8 cellular contexts compared by ENCODE assay signal in the genomic region with DNA sequence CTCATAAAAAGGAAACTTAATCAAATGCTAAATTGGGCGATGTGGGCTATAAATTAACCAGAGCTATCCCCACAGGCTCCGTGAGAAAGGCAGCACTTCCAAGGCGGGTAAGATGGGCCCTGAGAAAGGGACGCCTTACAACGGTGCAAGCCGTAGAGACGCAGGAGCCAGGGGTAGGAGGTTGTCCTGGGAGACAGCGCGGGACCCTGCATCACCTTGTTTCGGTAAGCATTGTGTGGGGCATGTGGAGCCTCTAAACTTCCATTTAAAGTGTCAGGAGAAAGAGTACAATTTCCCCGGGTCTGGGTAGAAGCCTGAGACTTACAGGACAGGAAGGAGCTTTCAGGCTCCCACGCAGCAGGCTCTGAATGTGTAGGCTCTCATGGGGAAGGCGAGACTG. TPM values are rescaled to one million over a fixed set of nuclear protein-coding genes. Genes with fewer than 3 reads are reported as not detected.
A peak's percentile ranks its signal among the peaks of the same experiment; 100 is the strongest.
DNase-seq lines count a peak whose midpoint lies in the region; ATAC-seq, FAIRE-seq and TF ChIP-seq lines count a peak whose summit lies in the region.

No MANE protein-coding gene starts in this region.

- no peak for DNase-seq in HCT116 (ENCODE audit: low read depth, low spot score)
- DNase-seq in WTC11 (ENCODE audit: low spot score) = peak; percentile 12
- no peak for DNase-seq in right atrium auricular region (ENCODE audit: low spot score)
- DNase-seq in small intestine = no peak
- no peak for DNase-seq in stimulated activated naive CD4-positive, alpha-beta T cell treated with Interleukin-2 at 50 U/mL for 16 hours (lab: John Stamatoyannopoulos, UW)
- no peak for DNase-seq in NCI-H1105 (lab: John Stamatoyannopoulos, UW)
- no peak for DNase-seq in kidney glomerular epithelial cell (lab: John Stamatoyannopoulos, UW)
- no peak for DNase-seq in UCSD-AML1 (lab: John Stamatoyannopoulos, UW; ENCODE audit: unreplicated experiment)

- no peaks in the 10 kb centered on the region for H3K9me3 Mint-ChIP-seq in WTC11

- H3K9ac ChIP-seq in HCT116 (ENCODE audit: low read length) = peak overlapping the region; percentile 83

- RAD21 ChIA-PET in HCT116 (lab: Charles Lee; ENCODE audit: low non-redundant PET in 1 of 2, low total read pairs in 2 of 2, uncharacterized antibody in 2 of 2, unreplicated experiment in 2 of 2) = no interaction called here

- H3K27me3 ChIP-seq in HCT116 (ENCODE audit: insufficient read depth, low read length) (no peaks in the 10 kb centered on the region), right atrium auricular region (no peaks in the 10 kb centered on the region), small intestine (ENCODE audit: control insufficient read depth in 2 of 2, insufficient read depth in 2 of 2, low read length in 2 of 2) (no peaks in the 10 kb centered on the region)

- TF ChIP-seq POLR2A in HCT116 (IDR thresholded peaks at IDR 0.05; ENCODE audit: borderline replicate concordance, extremely low read depth, insufficient read depth, insufficient read length) = no peak

- H3K9me3 ChIP-seq in HCT116 (ENCODE audit: control insufficient read depth in 1 of 2, insufficient read depth in 1 of 2, low read depth in 1 of 2, low read length in 2 of 2) (no peaks in the 10 kb centered on the region), right atrium auricular region (no peaks in the 10 kb centered on the region), small intestine (ENCODE audit: control insufficient read depth, low read depth) (no peaks in the 10 kb centered on the region)

- POLR2A ChIA-PET in HCT116 (lab: Charles Lee) (no interaction called here), WTC11 (lab: Charles Lee) (no interaction called here)

- H3K4me1 ChIP-seq in HCT116 (ENCODE audit: control insufficient read depth in 1 of 2, insufficient read depth in 2 of 2, low read length in 2 of 2) = peaks cover 21 to 41% of the 10 kb centered on the region in 2 experiments
- peaks cover 0 to 55% of the 10 kb centered on the region in 2 donors for H3K4me1 ChIP-seq in right atrium auricular region
- H3K4me1 ChIP-seq in small intestine (ENCODE audit: control insufficient read depth in 2 of 2, insufficient read depth in 1 of 2, low read depth in 1 of 2, low read length in 1 of 2) = peaks cover 9 to 21% of the 10 kb centered on the region in 2 donors

- TF ChIP-seq RAD21 in HCT116 (IDR thresholded peaks at IDR 0.05; ENCODE audit: low read depth) = no peak

- BruUV-seq in HCT116 (replicated peaks; lab: Mats Ljungman, UMichigan) = TSS peak; percentile 88

- CTCF ChIA-PET in HCT116 (lab: Charles Lee) = interaction anchor here (1.9 kb wide), 1 partner anchor 26 kb away, joined by 5 read pairs; no protein-coding TSS in a partner anchor
- CTCF ChIA-PET in WTC11 (lab: Charles Lee) = interaction anchor here (1.3 to 6.9 kb wide), 6 partner anchors 12 to 78 kb away, joined by 3 to 50 read pairs (median 14); no protein-coding TSS in a partner anchor

- peak overlapping the region; percentile 96 for H3K4me2 ChIP-seq in HCT116 (ENCODE audit: low read length)

- H3K79me2 ChIP-seq in HCT116 (ENCODE audit: insufficient read depth, low read length) = peaks cover 20% of the 10 kb centered on the region

- peak overlapping the region; percentile 78 for H3K27ac ChIP-seq in HCT116 (ENCODE audit: low read depth, low read length)
- peak overlapping the region; percentile 88 to 93 for H3K27ac ChIP-seq in right atrium auricular region
- peak overlapping the region; percentile 42 to 94 for H3K27ac ChIP-seq in small intestine (ENCODE audit: low read depth in 1 of 2, low read length in 1 of 2)

- H3K4me3 ChIP-seq in HCT116 (replicated peaks in 1 of 2; ENCODE audit: low read depth in 1 of 2, low read length in 2 of 2) (peak overlapping the region; percentile 48 to 73), right atrium auricular region (peak overlapping the region; percentile 75 to 84), small intestine (ENCODE audit: low read depth in 1 of 2, low read length in 2 of 2) (peak overlapping the region in 1 of 2 donors; percentile 92)

- no peaks in the 10 kb centered on the region for H3K36me3 Mint-ChIP-seq in WTC11

- H3K27me3 Mint-ChIP-seq in WTC11 (ENCODE audit: low read depth) = peaks cover 4% of the 10 kb centered on the region; the same call in 1 of the 2 replicates

- peak overlapping the region; percentile 79 for H3K4me3 Mint-ChIP-seq in WTC11

- H3K4me1 Mint-ChIP-seq in WTC11 = peaks cover 23% of the 10 kb centered on the region

- TF ChIP-seq CTCF in HCT116 (IDR thresholded peaks at IDR 0.05 in 2 of 3, conservative IDR thresholded peaks at IDR 0.05 in 1 of 3; ENCODE audit: borderline replicate concordance in 1 of 3, insufficient read depth in 1 of 3, low read depth in 2 of 3, low read length in 2 of 3) = no peak
- no peak for TF ChIP-seq CTCF in WTC11 (IDR thresholded peaks at IDR 0.05)
- TF ChIP-seq CTCF in right atrium auricular region (IDR thresholded peaks at IDR 0.05) = no peak

- peak overlapping the region; percentile 58; the same call in 1 of the 2 replicates for H3K27ac Mint-ChIP-seq in WTC11

- 8 to 32% (median 30%) methylated on average over 13 of the region's 13 CpGs for WGBS in small intestine, 3 donors

- FAIRE-seq in small intestine (lab: Jason Lieb, UNC) = no peak

- H3K36me3 ChIP-seq in HCT116 (ENCODE audit: control insufficient read depth in 1 of 2, insufficient read depth in 2 of 2, low read length in 2 of 2) = no peaks in the 10 kb centered on the region
- no peaks in the 10 kb centered on the region for H3K36me3 ChIP-seq in right atrium auricular region
- no peaks in the 10 kb centered on the region for H3K36me3 ChIP-seq in small intestine (ENCODE audit: control insufficient read depth in 2 of 2, insufficient read depth in 2 of 2, low read length in 2 of 2)

- no peak overlapping the region for H2AFZ ChIP-seq in HCT116 (ENCODE audit: low read depth, low read length, poor library complexity, severe bottlenecking)

- no peaks in the 10 kb centered on the region for H3K9me2 ChIP-seq in HCT116 (ENCODE audit: insufficient read depth)

- ATAC-seq in HCT116 = no peak
- no peak for ATAC-seq in WTC11

- intact Hi-C loops in HCT116 (cut with micrococcal nuclease) = no loop called here

- H4K20me1 ChIP-seq in HCT116 (ENCODE audit: insufficient read depth) = no peaks in the 10 kb centered on the region

TF ChIP-seq in HCT116, 20 proteins besides CTCF, POLR2A, EP300 and RAD21 (continues in another document):
- TF ChIP-seq ZFX (IDR thresholded peaks at IDR 0.05) (no peak), ZNF274 (IDR thresholded peaks at IDR 0.05; ENCODE audit: low read depth, low read length) (no peak)

TF ChIP-seq in WTC11, 78 proteins besides CTCF, POLR2A, EP300 and RAD21:
- TF ChIP-seq CBFB (CRISPR knock-in tag; IDR thresholded peaks at IDR 0.05; ENCODE audit: low read depth) = no peak

RNA-seq across cellular contexts. Expression of gene PER2, which starts 1.2 kb away (rescaled TPM):
- 18.7 TPM for total RNA-seq in HCT116 (2021; ENCODE audit: unreplicated experiment)
- 10.4 and 11.7 TPM in 2 replicates for polyA plus RNA-seq in HCT116 (2012)
- total RNA-seq in WTC11 (2021) = 4.1 to 6.6 TPM (median 5.5 TPM) in 3 replicates
- 1 to 10 TPM; 5.2 to 9.4 TPM for total RNA-seq in right atrium auricular region
- polyA plus RNA-seq in small intestine = 1 to 10 TPM; 2.2 to 5.6 (median 2.7) TPM

RNA-seq across cellular contexts. Expression of gene TRAF3IP1, which starts 30.7 kb away (rescaled TPM):
- total RNA-seq in HCT116 (2021; ENCODE audit: unreplicated experiment) (19.4 TPM), WTC11 (2021) (14.7 to 18.7 TPM (median 16.8 TPM) in 3 replicates), right atrium auricular region (1 to 10 TPM; 5.0 to 5.8 TPM)
- 12.8 and 18.0 TPM in 2 replicates for polyA plus RNA-seq in HCT116 (2012)
- polyA plus RNA-seq in small intestine = 1 to 10 TPM; 5.1 to 7.8 (median 7.1) TPM

RNA-seq across cellular contexts. Expression of gene HES6, which starts 49.7 kb away (rescaled TPM):
- 47.8 TPM for total RNA-seq in HCT116 (2021; ENCODE audit: unreplicated experiment)
- polyA plus RNA-seq in HCT116 (2012) = 31.0 and 34.8 TPM in 2 replicates
- total RNA-seq in WTC11 (2021) = 52.1 to 63.9 TPM (median 63.4 TPM) in 3 replicates
- total RNA-seq in right atrium auricular region = 1 to 10 TPM; 2.5 to 4.8 TPM
- 10 to 100 TPM; 25.4 to 94.3 (median 33.5) TPM for polyA plus RNA-seq in small intestine
